ENCODE assay signal across 8 cellular contexts in the genomic region with DNA sequence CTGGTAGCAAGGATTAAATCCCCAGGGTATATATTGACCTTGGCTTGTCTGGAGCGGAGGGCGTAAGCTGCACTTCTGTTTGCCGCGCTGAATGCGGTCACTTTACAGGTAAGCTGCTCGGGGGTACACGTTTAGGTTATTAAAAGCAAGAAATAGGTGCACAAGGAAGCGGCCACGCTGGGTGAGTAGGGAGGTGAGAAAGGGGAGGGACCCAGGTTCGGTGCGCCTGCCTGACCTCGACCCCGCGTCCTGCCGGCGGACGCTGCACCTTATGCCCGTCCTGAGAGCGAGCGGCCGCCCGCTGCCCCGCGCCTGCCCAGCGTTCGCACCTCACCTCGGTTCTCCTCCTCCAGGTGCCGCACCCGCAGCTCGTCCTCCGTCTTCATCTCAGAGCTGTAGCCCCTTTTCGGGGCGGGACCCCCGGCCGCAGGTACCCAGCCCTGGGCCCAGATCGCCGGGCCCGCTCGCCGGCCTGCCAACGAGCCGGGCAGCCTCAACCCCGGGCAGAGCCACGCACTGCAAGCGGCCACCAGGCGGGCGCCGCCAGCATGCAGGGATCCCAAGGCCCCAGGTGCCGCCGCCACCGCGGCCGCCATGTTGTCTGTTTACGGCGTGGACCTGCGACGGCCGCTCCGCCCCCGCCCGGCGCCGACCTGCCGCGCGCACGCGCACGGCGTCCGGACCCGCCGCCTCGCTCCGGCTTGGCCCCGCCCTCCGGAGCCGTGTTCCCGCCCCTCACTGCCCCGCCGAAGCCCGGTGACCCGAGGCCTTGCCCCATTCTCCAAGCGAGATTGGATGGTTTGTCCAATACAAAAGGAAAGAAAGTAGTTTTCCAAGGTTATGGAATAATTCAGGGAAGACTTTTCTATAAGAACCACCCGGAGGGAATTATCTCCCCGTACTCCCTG.
DNase-seq lines count a peak whose midpoint lies in the region; ATAC-seq and TF ChIP-seq lines count a peak whose summit lies in the region.

A gene with protein sequence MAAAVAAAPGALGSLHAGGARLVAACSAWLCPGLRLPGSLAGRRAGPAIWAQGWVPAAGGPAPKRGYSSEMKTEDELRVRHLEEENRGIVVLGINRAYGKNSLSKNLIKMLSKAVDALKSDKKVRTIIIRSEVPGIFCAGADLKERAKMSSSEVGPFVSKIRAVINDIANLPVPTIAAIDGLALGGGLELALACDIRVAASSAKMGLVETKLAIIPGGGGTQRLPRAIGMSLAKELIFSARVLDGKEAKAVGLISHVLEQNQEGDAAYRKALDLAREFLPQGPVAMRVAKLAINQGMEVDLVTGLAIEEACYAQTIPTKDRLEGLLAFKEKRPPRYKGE (minus strand): TSS at position 625 of the 908 bp plus-strand sequence. CDS start 29 bp downstream, at position 596.

- H3K4me1 Mint-ChIP-seq in nephron = peaks cover 20% of the 10 kb centered on the region

- H3K27ac Mint-ChIP-seq in nephron = peak within 1 kb of the TSS; percentile 90 to 98 (median 97)

- H3K4me3 ChIP-seq in RWPE2 (ENCODE audit: severe bottlenecking) (peak within 1 kb of the TSS; percentile 76), fibroblast of pulmonary artery (replicated peaks; ENCODE audit: low read depth, low read length) (peak within 1 kb of the TSS; percentile 91)

- H3K27ac ChIP-seq in RWPE2 (ENCODE audit: poor library complexity, severe bottlenecking) = peak within 1 kb of the TSS; percentile 27

- H3K9me3 ChIP-seq in RWPE2 (ENCODE audit: severe bottlenecking) = no peaks in the 10 kb centered on the region

- no peaks in the 10 kb centered on the region for H3K27me3 ChIP-seq in RWPE2 (ENCODE audit: insufficient read depth, poor library complexity, severe bottlenecking)

- H3K36me3 Mint-ChIP-seq in nephron (ENCODE audit: low read depth) = peaks cover 3% of the 10 kb centered on the region

- peaks cover 10% of the 10 kb centered on the region for H3K4me1 ChIP-seq in RWPE2 (ENCODE audit: insufficient read depth, poor library complexity, severe bottlenecking)

- peak; percentile 78 for DNase-seq in DMS153 treated with DMSO at 0.1 percent for 48 hours (lab: John Stamatoyannopoulos, UW; ENCODE audit: unreplicated experiment)
- DNase-seq in HUDEP-2 (lab: John Stamatoyannopoulos, UW; ENCODE audit: unreplicated experiment in 76 of 76) = peak in 72 of 76 experiments; percentile 10 to 86 (median 70)
- DNase-seq in RWPE2 (ENCODE audit: low spot score) = peak; percentile 72
- peak; percentile 83 for DNase-seq in activated T-helper 9 cell treated with anti-CD3 and anti-CD28 coated beads, Interleukin-2, amount 50 U/mL, for 16 hours (ENCODE audit: low read depth)
- DNase-seq in fibroblast of pulmonary artery (ENCODE audit: low read depth) = peak; percentile 77
- peak; percentile 94 for DNase-seq in stimulated activated naive CD8-positive, alpha-beta T cell treated with anti-CD3 and anti-CD28 coated beads, Interleukin-15, Interleukin-2, amounts not matched to agents 100 U/mL and 50 U/mL, for 24 hours

- peaks cover 5% of the 10 kb centered on the region for H3K27me3 Mint-ChIP-seq in nephron (ENCODE audit: low read depth)

- no peaks in the 10 kb centered on the region for H3K9me3 Mint-ChIP-seq in nephron

- 0 out of 2 replicates have a peak, but pooled peaks cover 11% of the 10 kb centered on the region for H3K36me3 ChIP-seq in RWPE2 (ENCODE audit: low read depth)

- ATAC-seq in GM21381 (IDR thresholded peaks at IDR 0.05; ENCODE audit: unreplicated experiment) = peak; percentile 86
- ATAC-seq in RWPE2 (ENCODE audit: low read depth) = peak; percentile 90
- ATAC-seq in stimulated activated naive CD8-positive, alpha-beta T cell treated with anti-CD3 and anti-CD28 coated beads, Interleukin-15, Interleukin-2, amounts not matched to agents 100 U/mL and 50 U/mL, for 24 hours = peak; percentile 86

- no peak for TF ChIP-seq CTCF in RWPE2 (IDR thresholded peaks at IDR 0.05; ENCODE audit: poor library complexity, severe bottlenecking)
- no peak for TF ChIP-seq CTCF in fibroblast of pulmonary artery (IDR thresholded peaks at IDR 0.05; ENCODE audit: low read length, missing control alignments)
- TF ChIP-seq CTCF in nephron (IDR thresholded peaks at IDR 0.05; ENCODE audit: unreplicated experiment in 3 of 3) = peak in 1 of 3 experiments; percentile 25

- peak within 1 kb of the TSS; percentile 97 to 100 (median 99) for H3K4me3 Mint-ChIP-seq in nephron

Comparison
In these comparisons a context has a peak if more than half of its experiments do, and no peak if none do; other contexts are left out.
1. Peak in every context shown above with its lines: DNase-seq, ATAC-seq, H3K4me3 ChIP-seq and H3K27ac ChIP-seq.